16 cellular contexts compared by ENCODE assay signal in the genomic region with DNA sequence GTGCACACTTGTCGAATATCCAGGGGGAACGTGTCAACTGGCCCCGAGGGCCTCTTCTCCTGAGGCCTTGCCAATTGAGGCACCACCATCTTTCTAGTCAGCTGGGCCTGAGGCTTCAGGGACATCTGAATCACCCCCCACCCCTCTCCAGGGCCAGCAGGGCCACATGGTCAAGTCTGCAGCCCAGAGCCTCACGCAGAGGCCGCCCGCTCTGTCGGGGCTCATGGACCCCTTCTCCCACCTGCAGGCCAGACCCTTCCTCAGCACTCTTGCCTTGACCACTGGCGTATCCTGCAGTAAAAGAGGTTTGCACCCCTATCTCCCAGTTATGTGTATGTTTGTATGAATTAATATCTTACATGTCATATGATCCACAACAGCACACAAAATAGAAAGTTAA.
DNase-seq lines count a peak whose midpoint lies in the region; ATAC-seq and TF ChIP-seq lines count a peak whose summit lies in the region.
"Had no signal": no experiment of that assay in that cellular context is flagged by ENCODE, and none has a peak within 500 bp of the region (broad histone marks: within the 10 kb centered on the region; RNA-seq: fewer than 3 reads in every experiment).

No MANE protein-coding gene starts in this region.

- H3K9me3 ChIP-seq in left lung: no peaks in the 10 kb centered on the region
- no peaks in the 10 kb centered on the region for H3K9me3 ChIP-seq in upper lobe of right lung
- H3K9me3 ChIP-seq: HAP-1 had no signal

- H3K36me3 ChIP-seq in left lung (peaks cover 0 to 15% of the 10 kb centered on the region in 2 donors), upper lobe of right lung (no peaks in the 10 kb centered on the region)
- H3K36me3 ChIP-seq: HAP-1 had no signal

- no peak overlapping the region for H3K4me3 ChIP-seq in left lung
- H3K4me3 ChIP-seq in upper lobe of right lung: no peak overlapping the region
- H3K4me3 ChIP-seq: HAP-1 had no signal

- H3K27me3 ChIP-seq in left lung (no peaks in the 10 kb centered on the region), upper lobe of right lung (no peaks in the 10 kb centered on the region)

- no peaks in the 10 kb centered on the region for H3K9me3 Mint-ChIP-seq in activated naive CD8-positive, alpha-beta T cell treated with anti-CD3 and anti-CD28 coated beads, Interleukin-2, amount 10 ng/mL, durations not matched to agents 7 days and 5 days
- no peaks in the 10 kb centered on the region for H3K9me3 Mint-ChIP-seq in activated naive CD8-positive, alpha-beta T cell treated with anti-CD3 and anti-CD28 coated beads for 36 hours
- H3K9me3 Mint-ChIP-seq in T-cell: no peaks in the 10 kb centered on the region
- H3K9me3 Mint-ChIP-seq: CD14-positive monocyte; CD8-positive, alpha-beta T cell had no signal

- DNase-seq in activated naive CD8-positive, alpha-beta T cell treated with anti-CD3 and anti-CD28 coated beads, Interleukin-2, amount 10 ng/mL, durations not matched to agents 7 days and 5 days: peak; percentile 11
- no peak for DNase-seq in activated naive CD8-positive, alpha-beta T cell treated with anti-CD3 and anti-CD28 coated beads for 36 hours
- DNase-seq in left lung (peak; percentile 22 to 41), posterior vena cava (ENCODE audit: low spot score) (peak; percentile 66), upper lobe of right lung (peak; percentile 34), T-cell (no peak), MV-4-11 (lab: John Stamatoyannopoulos, UW) (no peak)
- DNase-seq: CD8-positive, alpha-beta T cell; COR-L47; DMS153; GF-D8 had no signal

- no peak overlapping the region for H3K4me3 Mint-ChIP-seq in activated naive CD8-positive, alpha-beta T cell treated with anti-CD3 and anti-CD28 coated beads, Interleukin-2, amount 10 ng/mL, durations not matched to agents 7 days and 5 days
- H3K4me3 Mint-ChIP-seq in activated naive CD8-positive, alpha-beta T cell treated with anti-CD3 and anti-CD28 coated beads for 36 hours: no peak overlapping the region
- no peak overlapping the region for H3K4me3 Mint-ChIP-seq in T-cell
- H3K4me3 Mint-ChIP-seq: CD14-positive monocyte; CD8-positive, alpha-beta T cell had no signal

- H3K27ac ChIP-seq in left lung (no peak overlapping the region), upper lobe of right lung (peak overlapping the region; percentile 73)
- H3K27ac ChIP-seq: 22Rv1 had no signal

- H3K4me1 Mint-ChIP-seq in activated naive CD8-positive, alpha-beta T cell treated with anti-CD3 and anti-CD28 coated beads, Interleukin-2, amount 10 ng/mL, durations not matched to agents 7 days and 5 days: no peaks in the 10 kb centered on the region
- H3K4me1 Mint-ChIP-seq in activated naive CD8-positive, alpha-beta T cell treated with anti-CD3 and anti-CD28 coated beads for 36 hours: no peaks in the 10 kb centered on the region
- no peaks in the 10 kb centered on the region for H3K4me1 Mint-ChIP-seq in T-cell
- H3K4me1 Mint-ChIP-seq: CD14-positive monocyte had no signal

- ATAC-seq in activated naive CD8-positive, alpha-beta T cell treated with anti-CD3 and anti-CD28 coated beads, Interleukin-2, amount 10 ng/mL, durations not matched to agents 7 days and 5 days (ENCODE audit: low read depth): no peak
- ATAC-seq in left lung (no peak), upper lobe of right lung (no peak), T-cell (replicated peaks in 1 of 4) (no peak), HG03521 (IDR thresholded peaks at IDR 0.05; ENCODE audit: unreplicated experiment) (no peak)
- ATAC-seq: CD8-positive, alpha-beta T cell; HepG2 had no signal

- H3K4me1 ChIP-seq in left lung (peaks cover 0 to 11% of the 10 kb centered on the region in 2 donors), upper lobe of right lung (peaks cover 4% of the 10 kb centered on the region)
- H3K4me1 ChIP-seq: HAP-1 had no signal

- intact Hi-C loops in left lung (cut with DNase I) (no loop called here), posterior vena cava (cut with DNase I) (loop anchor here in 1 of 2 donors (1.0 kb wide), 1 partner anchor 63 kb away; no protein-coding TSS in a partner anchor), upper lobe of right lung (cut with DNase I) (no loop called here)

- CTCF ChIA-PET in T-cell (lab: Charles Lee): no interaction called here

- POLR2A ChIA-PET in activated naive CD8-positive, alpha-beta T cell treated with anti-CD3 and anti-CD28 coated beads, Interleukin-2, amount 10 ng/mL, durations not matched to agents 7 days and 5 days (lab: Charles Lee): no interaction called here
- POLR2A ChIA-PET in T-cell (lab: Charles Lee): interaction anchor here in 1 of 2 donors (0.6 kb wide), 1 partner anchor 54 kb away, joined by 6 read pairs; no protein-coding TSS in a partner anchor

- TF ChIP-seq CTCF in left lung (IDR thresholded peaks at IDR 0.05): no peak
- no peak for TF ChIP-seq CTCF in upper lobe of right lung (IDR thresholded peaks at IDR 0.05)

- H3K36me3 Mint-ChIP-seq in activated naive CD8-positive, alpha-beta T cell treated with anti-CD3 and anti-CD28 coated beads, Interleukin-2, amount 10 ng/mL, durations not matched to agents 7 days and 5 days: no peaks in the 10 kb centered on the region
- no peaks in the 10 kb centered on the region for H3K36me3 Mint-ChIP-seq in activated naive CD8-positive, alpha-beta T cell treated with anti-CD3 and anti-CD28 coated beads for 36 hours
- H3K36me3 Mint-ChIP-seq in T-cell: no peaks in the 10 kb centered on the region
- H3K36me3 Mint-ChIP-seq: CD8-positive, alpha-beta T cell had no signal

- H3K27ac Mint-ChIP-seq in activated naive CD8-positive, alpha-beta T cell treated with anti-CD3 and anti-CD28 coated beads, Interleukin-2, amount 10 ng/mL, durations not matched to agents 7 days and 5 days: no peak overlapping the region
- H3K27ac Mint-ChIP-seq in activated naive CD8-positive, alpha-beta T cell treated with anti-CD3 and anti-CD28 coated beads for 36 hours: no peak overlapping the region
- H3K27ac Mint-ChIP-seq in T-cell: no peak overlapping the region
- H3K27ac Mint-ChIP-seq: CD8-positive, alpha-beta T cell had no signal

- no peaks in the 10 kb centered on the region for H3K27me3 Mint-ChIP-seq in activated naive CD8-positive, alpha-beta T cell treated with anti-CD3 and anti-CD28 coated beads, Interleukin-2, amount 10 ng/mL, durations not matched to agents 7 days and 5 days
- no peaks in the 10 kb centered on the region for H3K27me3 Mint-ChIP-seq in activated naive CD8-positive, alpha-beta T cell treated with anti-CD3 and anti-CD28 coated beads for 36 hours
- H3K27me3 Mint-ChIP-seq in T-cell: no peaks in the 10 kb centered on the region

Comparison
In these comparisons a context has a peak if more than half of its experiments do, and no peak if none do; other contexts are left out.
1. DNase-seq: peak in activated naive CD8-positive, alpha-beta T cell treated with anti-CD3 and anti-CD28 coated beads, Interleukin-2, amount 10 ng/mL, durations not matched to agents 7 days and 5 days (single experiment), left lung (2 of 2), posterior vena cava (single experiment) and upper lobe of right lung (single experiment); none in activated naive CD8-positive, alpha-beta T cell treated with anti-CD3 and anti-CD28 coated beads for 36 hours (single experiment), T-cell (0 of 34) and MV-4-11 (single experiment).